Comparison of ENCODE assay signal across 8 cellular contexts in genomic region chr2:111168528-111168929, GRCh38. TPM values are rescaled to one million over a fixed set of nuclear protein-coding genes. Genes with fewer than 3 reads are reported as not detected.
DNase-seq lines count a peak whose midpoint lies in the region; ATAC-seq and TF ChIP-seq lines count a peak whose summit lies in the region.

No MANE protein-coding gene starts in this region.

- TF ChIP-seq CTCF in AG09319 (IDR thresholded peaks at IDR 0.05; ENCODE audit: low read depth, low read length) (no peak), GM20000 (IDR thresholded peaks at IDR 0.05; ENCODE audit: extremely low read depth, missing control alignments) (no peak)

- intact Hi-C loops in left cardiac atrium (cut with DNase I): no loop called here

- ATAC-seq in left cardiac atrium: peak; percentile 68 to 94

- peak; percentile 22 for DNase-seq in AG09319 (ENCODE audit: extremely low read depth, low read depth)
- peak; percentile 48 for DNase-seq in GM20000 (ENCODE audit: low spot score)
- peak; percentile 10 for DNase-seq in NAMALWA (ENCODE audit: low spot score)
- DNase-seq in activated T-cell treated with anti-CD3 and anti-CD28 coated beads, Interleukin-2, amount 50 U/mL, for 1 hour: peak; percentile 32
- DNase-seq in left cardiac atrium: peak; percentile 50
- peak; percentile 37 to 62 for DNase-seq in stimulated activated CD8-positive, alpha-beta memory T cell treated with anti-CD3 and anti-CD28 coated beads, Interleukin-2, amount 100 ng/mL, for 48 hours (ENCODE audit: low read depth in 2 of 2)
- DNase-seq in NCI-H2227 treated with DMSO at 0.1 percent for 48 hours (lab: John Stamatoyannopoulos, UW): no peak
- DNase-seq in NCI-H1092 treated with DMSO at 0.1 percent for 48 hours (lab: John Stamatoyannopoulos, UW): no peak

RNA-seq across cellular contexts. Expression of gene BCL2L11, which starts 47.8 kb away (rescaled TPM):
- total RNA-seq in left cardiac atrium: 1 to 10 TPM; 4.6 to 9.2 TPM

Comparison
In these comparisons a context has a peak if more than half of its experiments do, and no peak if none do; other contexts are left out.
1. DNase-seq: peak in AG09319 (single experiment), GM20000 (single experiment), NAMALWA (single experiment), activated T-cell treated with anti-CD3 and anti-CD28 coated beads, Interleukin-2, amount 50 U/mL, for 1 hour (single experiment), left cardiac atrium (single experiment) and stimulated activated CD8-positive, alpha-beta memory T cell treated with anti-CD3 and anti-CD28 coated beads, Interleukin-2, amount 100 ng/mL, for 48 hours (2 of 2); none in NCI-H2227 treated with DMSO at 0.1 percent for 48 hours (single experiment) and NCI-H1092 treated with DMSO at 0.1 percent for 48 hours (single experiment).